32 cellular contexts compared by ENCODE assay signal in the genomic region with DNA sequence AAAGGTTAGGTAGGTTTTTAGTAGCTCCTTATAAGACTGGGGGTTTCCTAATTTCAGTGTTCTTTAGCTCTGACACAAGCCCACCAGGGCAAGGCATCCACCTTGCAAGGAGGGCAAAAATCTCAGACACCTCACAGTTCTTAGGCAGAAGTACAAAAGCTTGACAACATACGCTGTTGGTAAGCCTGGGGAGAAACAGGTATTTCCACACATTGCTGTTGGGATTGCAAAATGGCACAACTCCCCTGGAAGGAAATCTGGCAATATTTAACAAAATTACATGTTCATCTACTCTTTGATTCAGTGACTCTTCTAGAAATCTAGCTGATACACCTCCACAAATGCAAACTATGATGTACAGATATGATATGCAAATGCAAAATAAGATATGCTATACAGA.
"Had no signal": no experiment of that assay in that cellular context is flagged by ENCODE, and none has a peak within 500 bp of the region (broad histone marks: within the 10 kb centered on the region; RNA-seq: fewer than 3 reads in every experiment).

No MANE protein-coding gene starts in this region.

- H3K27ac ChIP-seq: SK-N-MC had no signal

- H3K9me3 Mint-ChIP-seq: activated B cell treated with CpG ODN at 0.5 μM for 24 hours; activated CD4-positive, alpha-beta T cell treated with anti-CD3 and anti-CD28 coated beads, Interleukin-2, amount 10 ng/mL, durations not matched to agents 24 days and 14 days; activated naive CD4-positive, alpha-beta T cell treated with anti-CD3 and anti-CD28 coated beads, Interleukin-2, amount 50 U/mL, for 72 hours; activated naive CD8-positive, alpha-beta T cell treated with anti-CD3 and anti-CD28 coated beads, Interleukin-2, amount 50 U/mL, for 24 hours; activated T-cell treated with anti-CD3 and anti-CD28 coated beads, Interleukin-2, amount 50 U/mL, for 24 hours; brain; T-cell had no signal

- H3K4me3 Mint-ChIP-seq: activated B cell treated with CpG ODN at 0.5 μM for 24 hours; activated CD4-positive, alpha-beta T cell treated with anti-CD3 and anti-CD28 coated beads, Interleukin-2, amount 10 ng/mL, durations not matched to agents 24 days and 14 days; activated CD8-positive, alpha-beta memory T cell treated with anti-CD3 and anti-CD28 coated beads, Interleukin-2, amount 10 ng/mL, durations not matched to agents 7 days and 5 days; activated naive CD8-positive, alpha-beta T cell treated with anti-CD3 and anti-CD28 coated beads, Interleukin-2, amount 50 U/mL, for 24 hours; activated T-cell treated with anti-CD3 and anti-CD28 coated beads, Interleukin-2, amount 50 U/mL, for 24 hours; brain; T-cell had no signal

- DNase-seq: activated B cell treated with CpG ODN at 0.5 μM for 24 hours; activated CD4-positive, alpha-beta T cell treated with anti-CD3 and anti-CD28 coated beads for 1 hour; activated CD4-positive, alpha-beta T cell treated with anti-CD3 and anti-CD28 coated beads, Interleukin-2, amount 10 ng/mL, durations not matched to agents 24 days and 14 days; activated CD4-positive, alpha-beta T cell treated with anti-CD3 and anti-CD28 coated beads, Interleukin-2, amount 50 U/mL, for 48 hours; activated CD8-positive, alpha-beta memory T cell treated with anti-CD3 and anti-CD28 coated beads, Interleukin-2, amount 10 ng/mL, durations not matched to agents 7 days and 5 days; activated effector memory CD4-positive, alpha-beta T cell treated with anti-CD3 and anti-CD28 coated beads, Interleukin-2, amount 50 U/mL, for 16 hours; activated naive CD4-positive, alpha-beta T cell treated with Interleukin-2 at 50 U/mL for 16 hours; activated naive CD8-positive, alpha-beta T cell treated with anti-CD3 and anti-CD28 coated beads, Interleukin-2, amount 50 U/mL, for 24 hours; activated T-cell treated with anti-CD3 and anti-CD28 coated beads, Interleukin-2, amount 50 U/mL, for 24 hours; amygdala; Karpas-422; NCI-H1048; NCI-H146; NCI-H187 treated with DMSO at 0.1 percent for 48 hours; NCI-H2081 treated with DMSO at 0.1 percent for 48 hours; NCI-H2171; NCI-H2227 treated with DMSO at 0.1 percent for 48 hours; NCI-H446 treated with DMSO at 0.1 percent for 48 hours; NCI-H524 treated with DMSO at 0.1 percent for 48 hours; NCI-H82; NK-92 treated with Interleukin-12 subunit alpha and Interleukin-12 subunit beta, amount 100 ng/mL, for 24 hours; OCI-M1; RPMI8226; T-cell; T-helper 2 cell; T1000 had no signal

- H3K4me1 Mint-ChIP-seq: activated B cell treated with CpG ODN at 0.5 μM for 24 hours; activated CD4-positive, alpha-beta T cell treated with anti-CD3 and anti-CD28 coated beads, Interleukin-2, amount 10 ng/mL, durations not matched to agents 24 days and 14 days; activated CD8-positive, alpha-beta memory T cell treated with anti-CD3 and anti-CD28 coated beads, Interleukin-2, amount 10 ng/mL, durations not matched to agents 7 days and 5 days; activated naive CD8-positive, alpha-beta T cell treated with anti-CD3 and anti-CD28 coated beads, Interleukin-2, amount 50 U/mL, for 24 hours; T-cell had no signal

- H3K4me3 ChIP-seq: K562, SK-N-MC had no signal

- H3K27me3 Mint-ChIP-seq: activated B cell treated with CpG ODN at 0.5 μM for 24 hours, brain had no signal

- H3K36me3 Mint-ChIP-seq: activated CD8-positive, alpha-beta memory T cell treated with anti-CD3 and anti-CD28 coated beads, Interleukin-2, amount 10 ng/mL, durations not matched to agents 7 days and 5 days; activated naive CD4-positive, alpha-beta T cell treated with anti-CD3 and anti-CD28 coated beads, Interleukin-2, amount 50 U/mL, for 72 hours; brain; T-cell had no signal

- H3K27ac Mint-ChIP-seq: activated B cell treated with CpG ODN at 0.5 μM for 24 hours; activated CD4-positive, alpha-beta T cell treated with anti-CD3 and anti-CD28 coated beads, Interleukin-2, amount 10 ng/mL, durations not matched to agents 24 days and 14 days; activated CD8-positive, alpha-beta memory T cell treated with anti-CD3 and anti-CD28 coated beads, Interleukin-2, amount 10 ng/mL, durations not matched to agents 7 days and 5 days; activated naive CD4-positive, alpha-beta T cell treated with anti-CD3 and anti-CD28 coated beads, Interleukin-2, amount 50 U/mL, for 72 hours; activated naive CD8-positive, alpha-beta T cell treated with anti-CD3 and anti-CD28 coated beads, Interleukin-2, amount 50 U/mL, for 24 hours; activated T-cell treated with anti-CD3 and anti-CD28 coated beads, Interleukin-2, amount 50 U/mL, for 24 hours; brain; T-cell had no signal

- ATAC-seq: activated CD8-positive, alpha-beta memory T cell treated with anti-CD3 and anti-CD28 coated beads, Interleukin-2, amount 10 ng/mL, durations not matched to agents 7 days and 5 days; activated naive CD4-positive, alpha-beta T cell treated with anti-CD3 and anti-CD28 coated beads, Interleukin-2, amount 50 U/mL, for 72 hours; activated naive CD8-positive, alpha-beta T cell treated with anti-CD3 and anti-CD28 coated beads, Interleukin-2, amount 50 U/mL, for 24 hours; K562; Panc1; Right ventricle myocardium inferior; T-cell had no signal
